1 cellular context compared by ENCODE assay signal in genomic region chr10:68517188-68517587, GRCh38.
TF ChIP-seq lines count a peak whose summit lies in the region.

No MANE protein-coding gene starts in this region.

TF ChIP-seq in GM23338, 12 proteins besides CTCF, POLR2A, EP300 and RAD21:
- TF ChIP-seq ETS1 (IDR thresholded peaks at IDR 0.05): no peak
